8 cellular contexts compared by ENCODE assay signal in genomic region chr10:24951201-24952145, GRCh38. TPM values are rescaled to one million over a fixed set of nuclear protein-coding genes. Genes with fewer than 3 reads are reported as not detected.
DNase-seq lines count a peak whose midpoint lies in the region; ATAC-seq, FAIRE-seq and TF ChIP-seq lines count a peak whose summit lies in the region.

No MANE protein-coding gene starts in this region.

- intact Hi-C loops in mammary epithelial cell (cut with micrococcal nuclease) = no loop called here

- H3K4me1 ChIP-seq in A549 (peaks cover 27% of the 10 kb centered on the region), mammary epithelial cell (ENCODE audit: insufficient read depth, low read length) (peaks cover 33% of the 10 kb centered on the region)

- peak overlapping the region; percentile 96 for H2AFZ ChIP-seq in mammary epithelial cell (ENCODE audit: low read depth, low read length)

- H4K20me1 ChIP-seq in mammary epithelial cell (ENCODE audit: insufficient read depth, low read length) = no peaks in the 10 kb centered on the region

- no peaks in the 10 kb centered on the region for H3K9me3 Mint-ChIP-seq in stimulated activated memory B cell treated with anti-CD40 and anti-IgM and Interleukin-4, amounts not matched to agents 10 μg/mL and 1 μg/mL and 100 μg/mL, for 72 hours

- CTCF ChIA-PET in A549 (lab: Yijun Ruan, JAX) = interaction anchor here (0.6 to 1.7 kb wide), 11 partner anchors 8 to 153 kb away, joined by 3 to 9 read pairs (median 3); no protein-coding TSS in a partner anchor
- CTCF ChIA-PET in mammary epithelial cell (lab: Charles Lee; ENCODE audit: low non-redundant PET) = no interaction called here

- H3K4me3 Mint-ChIP-seq in stimulated activated memory B cell treated with anti-CD40 and anti-IgM and Interleukin-4, amounts not matched to agents 10 μg/mL and 1 μg/mL and 100 μg/mL, for 72 hours = peak overlapping the region; percentile 80

- no peaks in the 10 kb centered on the region for H3K36me3 ChIP-seq in mammary epithelial cell (ENCODE audit: insufficient read depth, low read length)

- no peaks in the 10 kb centered on the region for H3K27me3 Mint-ChIP-seq in stimulated activated memory B cell treated with anti-CD40 and anti-IgM and Interleukin-4, amounts not matched to agents 10 μg/mL and 1 μg/mL and 100 μg/mL, for 72 hours

- FAIRE-seq in A549 (lab: Jason Lieb, UNC) = no peak

- H3K79me2 ChIP-seq in mammary epithelial cell (ENCODE audit: insufficient read depth, low read length) = no peaks in the 10 kb centered on the region

- POLR2A ChIA-PET in A549 (lab: Yijun Ruan, JAX) = interaction anchor here (0.7 to 1.4 kb wide), 8 partner anchors 12 to 230 kb away, joined by 3 to 6 read pairs (median 3); partner anchors contain the start of gene THNSL1

- H3K27ac ChIP-seq in A549 (peak overlapping the region; percentile 97 to 100), mammary epithelial cell (ENCODE audit: insufficient read depth, low read depth, low read length) (no peak overlapping the region)

- ATAC-seq in A549 (peak; percentile 39 to 79), GM21619 (IDR thresholded peaks at IDR 0.05; ENCODE audit: unreplicated experiment) (no peak)
- ATAC-seq in stimulated activated memory B cell treated with anti-CD40 and anti-IgM and Interleukin-4, amounts not matched to agents 10 μg/mL and 1 μg/mL and 100 μg/mL, for 72 hours = peak; percentile 5

- H3K9me3 ChIP-seq in A549 = no peaks in the 10 kb centered on the region
- H3K9me3 ChIP-seq in mammary epithelial cell (replicated peaks; ENCODE audit: insufficient read depth, low read length) = no peaks in the 10 kb centered on the region

- TF ChIP-seq EP300 in A549 (IDR thresholded peaks at IDR 0.05) = no peak

- TF ChIP-seq POLR2A in A549 (IDR thresholded peaks at IDR 0.05; ENCODE audit: low read length) = no peak

- dilution Hi-C loops in mammary epithelial cell (cut with HindIII; ENCODE audit: low sequenced_read_pairs) = no loop called here

- DNase-seq in A549 (ENCODE audit: low read depth in 1 of 2, low spot score in 1 of 2) (peak; percentile 17 to 46), GM10266 (ENCODE audit: extremely low spot score) (peak; percentile 27), NCI-H510A treated with DMSO at 0.1 percent for 48 hours (lab: John Stamatoyannopoulos, UW) (peak; percentile 9), mammary epithelial cell (no peak), inferior parietal cortex (ENCODE audit: extremely low spot score) (peak; percentile 63), COLO829 (ENCODE audit: low spot score) (no peak)

- TF ChIP-seq CTCF in A549 (IDR thresholded peaks at IDR 0.05) (no peak), GM10266 (IDR thresholded peaks at IDR 0.05; ENCODE audit: control insufficient read depth, insufficient read depth, low read depth, missing control alignments) (no peak), mammary epithelial cell (conservative IDR thresholded peaks at IDR 0.05 in 1 of 2, IDR thresholded peaks at IDR 0.05 in 1 of 2; ENCODE audit: extremely low read depth in 1 of 2, insufficient read depth in 1 of 2, low read depth in 1 of 2, low read length in 2 of 2) (no peak)

- H3K4me2 ChIP-seq in A549 (peak overlapping the region; percentile 84), mammary epithelial cell (ENCODE audit: insufficient read depth, low read depth, low read length) (peak overlapping the region; percentile 83)

- no peaks in the 10 kb centered on the region for H3K27me3 ChIP-seq in mammary epithelial cell (ENCODE audit: insufficient read depth, low read length)

- WGBS in A549 (ENCODE audit: missing lambda C conversion rate) = 61% methylated on average over 10 of the region's 10 CpGs
- 78% methylated on average over 9 of the region's 10 CpGs for WGBS in mammary epithelial cell (ENCODE audit: low coverage, missing lambda C conversion rate)

- peak overlapping the region; percentile 83 for H3K27ac Mint-ChIP-seq in stimulated activated memory B cell treated with anti-CD40 and anti-IgM and Interleukin-4, amounts not matched to agents 10 μg/mL and 1 μg/mL and 100 μg/mL, for 72 hours

- in situ Hi-C loops in mammary epithelial cell (cut with MboI; ENCODE audit: low sequenced_read_pairs in 2 of 2) = loop anchor here in 1 of 2 donors (10.0 to 25.0 kb wide), 2 partner anchors 127 to 239 kb away; partner anchors contain the start of gene ARHGAP21

- H3K9ac ChIP-seq in mammary epithelial cell (ENCODE audit: insufficient read depth, low read length) = no peak overlapping the region

- TF ChIP-seq RAD21 in A549 (conservative IDR thresholded peaks at IDR 0.05 in 1 of 2, IDR thresholded peaks at IDR 0.05 in 1 of 2) = no peak

- H3K4me1 Mint-ChIP-seq in stimulated activated memory B cell treated with anti-CD40 and anti-IgM and Interleukin-4, amounts not matched to agents 10 μg/mL and 1 μg/mL and 100 μg/mL, for 72 hours = peaks cover 19% of the 10 kb centered on the region

- BruUV-seq in mammary epithelial cell (replicated peaks; lab: Mats Ljungman, UMichigan) = no TSS peak

- H3K4me3 ChIP-seq in A549 = peak overlapping the region; percentile 76
- no peak overlapping the region for H3K4me3 ChIP-seq in mammary epithelial cell (replicated peaks in 1 of 3; ENCODE audit: insufficient read depth in 1 of 3, low read depth in 2 of 3, low read length in 3 of 3)

- H3K36me3 Mint-ChIP-seq in stimulated activated memory B cell treated with anti-CD40 and anti-IgM and Interleukin-4, amounts not matched to agents 10 μg/mL and 1 μg/mL and 100 μg/mL, for 72 hours = no peaks in the 10 kb centered on the region

TF ChIP-seq in A549, 52 proteins besides CTCF, POLR2A, EP300 and RAD21:
- TF ChIP-seq, protein P1, sequence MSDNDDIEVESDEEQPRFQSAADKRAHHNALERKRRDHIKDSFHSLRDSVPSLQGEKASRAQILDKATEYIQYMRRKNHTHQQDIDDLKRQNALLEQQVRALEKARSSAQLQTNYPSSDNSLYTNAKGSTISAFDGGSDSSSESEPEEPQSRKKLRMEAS (IDR thresholded peaks at IDR 0.05) = no peak
- TF ChIP-seq CHD4 (IDR thresholded peaks at IDR 0.05; ENCODE audit: borderline replicate concordance) = no peak
- TF ChIP-seq ZFP36 (IDR thresholded peaks at IDR 0.05; ENCODE audit: borderline replicate concordance, partially characterized antibody) = no peak
- TF ChIP-seq ELK1 (IDR thresholded peaks at IDR 0.05; ENCODE audit: low read depth, low read length) = no peak
- TF ChIP-seq, protein P2, sequence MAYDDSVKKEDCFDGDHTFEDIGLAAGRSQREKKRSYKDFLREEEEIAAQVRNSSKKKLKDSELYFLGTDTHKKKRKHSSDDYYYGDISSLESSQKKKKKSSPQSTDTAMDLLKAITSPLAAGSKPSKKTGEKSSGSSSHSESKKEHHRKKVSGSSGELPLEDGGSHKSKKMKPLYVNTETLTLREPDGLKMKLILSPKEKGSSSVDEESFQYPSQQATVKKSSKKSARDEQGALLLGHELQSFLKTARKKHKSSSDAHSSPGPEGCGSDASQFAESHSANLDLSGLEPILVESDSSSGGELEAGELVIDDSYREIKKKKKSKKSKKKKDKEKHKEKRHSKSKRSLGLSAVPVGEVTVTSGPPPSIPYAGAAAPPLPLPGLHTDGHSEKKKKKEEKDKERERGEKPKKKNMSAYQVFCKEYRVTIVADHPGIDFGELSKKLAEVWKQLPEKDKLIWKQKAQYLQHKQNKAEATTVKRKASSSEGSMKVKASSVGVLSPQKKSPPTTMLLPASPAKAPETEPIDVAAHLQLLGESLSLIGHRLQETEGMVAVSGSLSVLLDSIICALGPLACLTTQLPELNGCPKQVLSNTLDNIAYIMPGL (CRISPR knock-in tag; IDR thresholded peaks at IDR 0.05; ENCODE audit: borderline replicate concordance) = no peak
- TF ChIP-seq, protein P3, sequence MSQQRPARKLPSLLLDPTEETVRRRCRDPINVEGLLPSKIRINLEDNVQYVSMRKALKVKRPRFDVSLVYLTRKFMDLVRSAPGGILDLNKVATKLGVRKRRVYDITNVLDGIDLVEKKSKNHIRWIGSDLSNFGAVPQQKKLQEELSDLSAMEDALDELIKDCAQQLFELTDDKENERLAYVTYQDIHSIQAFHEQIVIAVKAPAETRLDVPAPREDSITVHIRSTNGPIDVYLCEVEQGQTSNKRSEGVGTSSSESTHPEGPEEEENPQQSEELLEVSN (IDR thresholded peaks at IDR 0.05; ENCODE audit: borderline replicate concordance, low read depth) = no peak

RNA-seq across cellular contexts. Expression of gene PRTFDC1, which starts 0.9 kb away (rescaled TPM):
- polyA plus RNA-seq in A549 (2011; rRNA removed) (32.5 and 39.2 TPM in 2 replicates), A549 (2017; fragmentation: RNase III; extraction: RNeasy Plus Mini Kit Qiagen cat#74134 plus additional on column Dnase treatment) (33.1 to 35.6 TPM (median 34.0 TPM) in 3 replicates), mammary epithelial cell (2.3 TPM)
- 10.0 and 14.5 TPM in 2 replicates for polyA plus RNA-seq in A549 (2012; cell fraction: cytosol; rRNA removed)
- 4.4 and 6.2 TPM in 2 replicates for polyA plus RNA-seq in A549 (2012; cell fraction: nucleus; rRNA removed)
- 10.4 and 12.1 TPM in 2 replicates for polyA minus RNA-seq in A549 (2011; rRNA and poly(A)+ RNA removed)
- 1 to 10 TPM in 1 of 2 donors, not detected in 1; 4.2 TPM for total RNA-seq in mammary epithelial cell
- 0.83 TPM for polyA minus RNA-seq in mammary epithelial cell

Comparison
In these comparisons a context has a peak if more than half of its experiments do, and no peak if none do; other contexts are left out.
1. DNase-seq: peak in A549 (2 of 2), GM10266 (single experiment), NCI-H510A treated with DMSO at 0.1 percent for 48 hours (single experiment) and inferior parietal cortex (single experiment); none in mammary epithelial cell (single experiment) and COLO829 (single experiment).